8 cellular contexts compared by ENCODE assay signal in the genomic region with DNA sequence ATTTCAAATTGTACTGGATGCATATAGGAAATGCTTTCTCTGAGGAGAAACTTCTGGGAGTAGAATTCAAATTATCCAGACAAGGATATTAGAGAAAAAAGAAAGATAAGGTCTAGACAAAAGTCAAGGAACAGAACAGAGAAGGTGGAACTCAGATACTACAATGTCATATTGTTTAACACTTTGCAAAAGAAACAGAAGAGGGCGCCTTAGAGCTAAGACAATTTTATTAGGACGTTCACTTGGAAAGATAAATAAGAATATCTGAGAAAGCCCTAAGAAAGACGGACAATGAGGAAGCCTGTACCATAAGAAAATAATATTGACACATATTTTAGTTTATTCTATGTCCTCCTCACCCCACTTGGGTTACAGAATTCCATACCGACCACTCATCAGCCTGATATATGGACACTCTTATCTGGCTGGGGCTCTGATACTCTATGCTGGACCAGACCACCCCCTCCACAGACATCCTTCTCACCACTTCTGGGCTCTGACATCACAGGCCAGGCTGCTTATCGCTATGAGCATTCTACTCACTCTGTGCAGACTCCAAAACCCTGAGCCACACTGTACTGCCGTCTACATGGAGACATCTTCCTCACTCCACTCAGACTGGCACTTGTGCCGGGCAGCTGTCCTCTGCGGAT. TPM values are rescaled to one million over a fixed set of nuclear protein-coding genes. Genes with fewer than 3 reads are reported as not detected.
DNase-seq lines count a peak whose midpoint lies in the region; ATAC-seq and TF ChIP-seq lines count a peak whose summit lies in the region.

No MANE protein-coding gene starts in this region.

- H3K4me1 ChIP-seq in left lung: no peaks in the 10 kb centered on the region

- H3K36me3 ChIP-seq in left lung: no peaks in the 10 kb centered on the region

- TF ChIP-seq CTCF in brain (conservative IDR thresholded peaks at IDR 0.05): peak; percentile 45 to 63
- peak; percentile 27 to 54 for TF ChIP-seq CTCF in left lung (IDR thresholded peaks at IDR 0.05)

- H3K4me1 Mint-ChIP-seq in brain: no peaks in the 10 kb centered on the region

- peaks cover 0 to 3% (median 0%) of the 10 kb centered on the region in 5 experiments for H3K9me3 Mint-ChIP-seq in brain

- no peaks in the 10 kb centered on the region for H3K27me3 Mint-ChIP-seq in brain

- no peaks in the 10 kb centered on the region for H3K9me3 ChIP-seq in left lung

- intact Hi-C loops in left lung (cut with DNase I): no loop called here

- H3K4me3 ChIP-seq in left lung: no peak overlapping the region

- ATAC-seq in left lung (peak; percentile 79), HG03095 (IDR thresholded peaks at IDR 0.05; ENCODE audit: unreplicated experiment) (no peak)

- peak overlapping the region in 1 of 5 experiments; percentile 11 for H3K27ac Mint-ChIP-seq in brain

- no peaks in the 10 kb centered on the region for H3K27me3 ChIP-seq in left lung

- no peak overlapping the region for H3K27ac ChIP-seq in left lung

- peak overlapping the region in 1 of 5 experiments; percentile 30 for H3K4me3 Mint-ChIP-seq in brain

- H3K36me3 Mint-ChIP-seq in brain: no peaks in the 10 kb centered on the region

- DNase-seq in NCI-H524 (lab: John Stamatoyannopoulos, UW): peak; percentile 12 to 57
- DNase-seq in NCI-H524 treated with DMSO at 0.1 percent for 48 hours (lab: John Stamatoyannopoulos, UW): no peak
- peak; percentile 34 for DNase-seq in NCI-H2171 (lab: John Stamatoyannopoulos, UW)
- no peak for DNase-seq in left lung
- no peak for DNase-seq in NK-92 (lab: John Stamatoyannopoulos, UW; ENCODE audit: unreplicated experiment)
- no peak for DNase-seq in activated CD8-positive, alpha-beta memory T cell treated with anti-CD3 and anti-CD28 coated beads, Interleukin-2, amount 50 U/mL, for 48 hours

RNA-seq across cellular contexts. Expression of gene AK3, which starts 9.1 kb away (rescaled TPM):
- polyA plus RNA-seq in brain (ENCODE audit: insufficient read depth, low read depth, low replicate concordance): 34.2 TPM
- total RNA-seq in left lung: 10 to 100 TPM; 44.8 to 52.4 TPM

RNA-seq across cellular contexts. Expression of gene RCL1, which starts 42.6 kb away (rescaled TPM):
- polyA plus RNA-seq in brain (ENCODE audit: insufficient read depth, low read depth, low replicate concordance): 11.1 TPM
- 10 to 100 TPM; 11.2 to 22.6 TPM for total RNA-seq in left lung

Comparison
In these comparisons a context has a peak if more than half of its experiments do, and no peak if none do; other contexts are left out.
1. DNase-seq: peak in NCI-H524 (2 of 2) and NCI-H2171 (single experiment); none in NCI-H524 treated with DMSO at 0.1 percent for 48 hours (single experiment), left lung (0 of 2), NK-92 (single experiment) and activated CD8-positive, alpha-beta memory T cell treated with anti-CD3 and anti-CD28 coated beads, Interleukin-2, amount 50 U/mL, for 48 hours (single experiment).